ENCODE assay signal across 23 cellular contexts in genomic region chr1:30596891-30597290, GRCh38.
DNase-seq lines count a peak whose midpoint lies in the region; ATAC-seq, FAIRE-seq and TF ChIP-seq lines count a peak whose summit lies in the region.
"Had no signal": no experiment of that assay in that cellular context is flagged by ENCODE, and none has a peak within 500 bp of the region (broad histone marks: within the 10 kb centered on the region; RNA-seq: fewer than 3 reads in every experiment).

No MANE protein-coding gene starts in this region.

- H3K9me3 ChIP-seq in right atrium auricular region (peaks cover 0 to 4% of the 10 kb centered on the region in 2 donors), left ventricle myocardium inferior (replicated peaks) (peaks cover 16% of the 10 kb centered on the region), kidney (ENCODE audit: control insufficient read depth in 1 of 2, low read length in 2 of 2) (no peaks in the 10 kb centered on the region)
- H3K9me3 ChIP-seq: Caco-2 had no signal

- H3K27me3 Mint-ChIP-seq in stimulated activated memory B cell treated with anti-CD40 and anti-IgM and Interleukin-4, amounts not matched to agents 10 μg/mL and 1 μg/mL and 100 μg/mL, for 72 hours: peaks cover 57% of the 10 kb centered on the region

- H3K36me3 ChIP-seq in right atrium auricular region (no peaks in the 10 kb centered on the region), left ventricle myocardium inferior (no peaks in the 10 kb centered on the region), kidney (ENCODE audit: control insufficient read depth in 1 of 2, insufficient read depth in 2 of 2, low read length in 2 of 2) (no peaks in the 10 kb centered on the region)

- peaks cover 8% of the 10 kb centered on the region for H3K9me3 Mint-ChIP-seq in stimulated activated memory B cell treated with anti-CD40 and anti-IgM and Interleukin-4, amounts not matched to agents 10 μg/mL and 1 μg/mL and 100 μg/mL, for 72 hours
- H3K9me3 Mint-ChIP-seq: HFFc6 had no signal

- no peaks in the 10 kb centered on the region for H3K36me3 Mint-ChIP-seq in stimulated activated memory B cell treated with anti-CD40 and anti-IgM and Interleukin-4, amounts not matched to agents 10 μg/mL and 1 μg/mL and 100 μg/mL, for 72 hours

- intact Hi-C loops in left ventricle myocardium inferior (cut with micrococcal nuclease) (no loop called here), kidney (cut with DNase I) (no loop called here)

- H3K9ac ChIP-seq in kidney (ENCODE audit: low read length in 2 of 2): no peak overlapping the region

- ATAC-seq in stimulated activated memory B cell treated with anti-CD40 and anti-IgM and Interleukin-4, amounts not matched to agents 10 μg/mL and 1 μg/mL and 100 μg/mL, for 72 hours: peak; percentile 15
- no peak for ATAC-seq in GM18502 (IDR thresholded peaks at IDR 0.05; ENCODE audit: poor library complexity, unreplicated experiment)
- ATAC-seq: GM23338 had no signal

- H3K4me1 ChIP-seq in right atrium auricular region (no peaks in the 10 kb centered on the region), left ventricle myocardium inferior (no peaks in the 10 kb centered on the region), kidney (ENCODE audit: control insufficient read depth in 1 of 2, insufficient read depth in 1 of 2, low read depth in 1 of 2, low read length in 2 of 2) (no peaks in the 10 kb centered on the region)
- H3K4me1 ChIP-seq: Caco-2 had no signal

- H3K4me3 ChIP-seq in right atrium auricular region: no peak overlapping the region
- H3K4me3 ChIP-seq in left ventricle myocardium inferior: no peak overlapping the region
- H3K4me3 ChIP-seq in kidney (ENCODE audit: low read length in 2 of 2): no peak overlapping the region
- H3K4me3 ChIP-seq: GM23338 had no signal

- TF ChIP-seq CTCF in right atrium auricular region (IDR thresholded peaks at IDR 0.05) (no peak), left ventricle myocardium inferior (IDR thresholded peaks at IDR 0.05; ENCODE audit: borderline replicate concordance) (no peak), kidney (IDR thresholded peaks at IDR 0.05; ENCODE audit: borderline replicate concordance, extremely low read depth, insufficient read depth) (no peak)

- no peaks in the 10 kb centered on the region for H3K27me3 ChIP-seq in right atrium auricular region
- H3K27me3 ChIP-seq in left ventricle myocardium inferior (ENCODE audit: low read depth): peaks cover 76% of the 10 kb centered on the region

- H3K27ac ChIP-seq in right atrium auricular region: no peak overlapping the region
- no peak overlapping the region for H3K27ac ChIP-seq in left ventricle myocardium inferior (replicated peaks)
- no peak overlapping the region for H3K27ac ChIP-seq in kidney (ENCODE audit: low read depth in 2 of 2, low read length in 2 of 2)
- H3K27ac ChIP-seq: C4-2B, HL-60 had no signal

- DNase-seq in right atrium auricular region (ENCODE audit: low spot score): peak; percentile 11
- no peak for DNase-seq in left ventricle myocardium inferior
- DNase-seq in kidney: peak; percentile 34
- no peak for DNase-seq in epidermal melanocyte (ENCODE audit: insufficient read length, low spot score)
- no peak for DNase-seq in stimulated activated CD4-positive, alpha-beta T cell treated with anti-CD3 and anti-CD28 coated beads, Interleukin-2, amount 100 ng/mL, for 48 hours
- DNase-seq: 8988T; Caco-2; CD4-positive, alpha-beta T cell; HCEC 1CT; HFFc6; IMR-90 had no signal

- H3K27ac Mint-ChIP-seq in stimulated activated memory B cell treated with anti-CD40 and anti-IgM and Interleukin-4, amounts not matched to agents 10 μg/mL and 1 μg/mL and 100 μg/mL, for 72 hours: no peak overlapping the region
- H3K27ac Mint-ChIP-seq: B cell; CD4-positive, alpha-beta T cell; GM23338; HFFc6 had no signal

- no peak overlapping the region for H3K4me3 Mint-ChIP-seq in stimulated activated memory B cell treated with anti-CD40 and anti-IgM and Interleukin-4, amounts not matched to agents 10 μg/mL and 1 μg/mL and 100 μg/mL, for 72 hours
- H3K4me3 Mint-ChIP-seq: B cell; CD4-positive, alpha-beta T cell; GM23338; HFFc6 had no signal

- no peaks in the 10 kb centered on the region for H3K4me1 Mint-ChIP-seq in stimulated activated memory B cell treated with anti-CD40 and anti-IgM and Interleukin-4, amounts not matched to agents 10 μg/mL and 1 μg/mL and 100 μg/mL, for 72 hours
- H3K4me1 Mint-ChIP-seq: B cell, GM23338 had no signal

- FAIRE-seq in kidney (lab: Jason Lieb, UNC): no peak
- FAIRE-seq: D721Med, G401.6, GM12891, GM18507, H54, HTR-8/SVneo had no signal

Comparison
In these comparisons a context has a peak if more than half of its experiments do, and no peak if none do; other contexts are left out.
1. DNase-seq: peak in right atrium auricular region (single experiment) and kidney (single experiment); none in left ventricle myocardium inferior (single experiment), epidermal melanocyte (single experiment) and stimulated activated CD4-positive, alpha-beta T cell treated with anti-CD3 and anti-CD28 coated beads, Interleukin-2, amount 100 ng/mL, for 48 hours (0 of 2).